8 cellular contexts compared by ENCODE assay signal in genomic region chr7:95772298-95772770, GRCh38. TPM values are rescaled to one million over a fixed set of nuclear protein-coding genes. Genes with fewer than 3 reads are reported as not detected.
DNase-seq lines count a peak whose midpoint lies in the region; ATAC-seq and TF ChIP-seq lines count a peak whose summit lies in the region.

TSS of gene DYNC1I1 (plus strand) at chr7:95772554. CDS start at chr7:95804730, 32,176 bp downstream.

- H3K27me3 ChIP-seq in HL-60 (ENCODE audit: insufficient read depth, poor library complexity, severe bottlenecking) (peaks cover 16% of the 10 kb centered on the region), ascending aorta (no peaks in the 10 kb centered on the region), prostate gland (replicated peaks; ENCODE audit: insufficient read depth) (no peaks in the 10 kb centered on the region)

- TF ChIP-seq POLR2A in prostate gland (IDR thresholded peaks at IDR 0.05): peak; percentile 40

- no peak for TF ChIP-seq CTCF in HL-60 (IDR thresholded peaks at IDR 0.05; ENCODE audit: insufficient read depth, low read length)
- no peak for TF ChIP-seq CTCF in ascending aorta (IDR thresholded peaks at IDR 0.05)
- no peak for TF ChIP-seq CTCF in prostate gland (IDR thresholded peaks at IDR 0.05)

- no peak within 1 kb of the TSS for H3K27ac ChIP-seq in HL-60 (replicated peaks)
- H3K27ac ChIP-seq in ascending aorta: peak within 1 kb of the TSS; percentile 47 to 72
- H3K27ac ChIP-seq in prostate gland: peak within 1 kb of the TSS; percentile 57 to 64

- no peaks in the 10 kb centered on the region for H3K9me3 ChIP-seq in ascending aorta
- no peaks in the 10 kb centered on the region for H3K9me3 ChIP-seq in prostate gland

- peak; percentile 91 for ATAC-seq in GM21447 (IDR thresholded peaks at IDR 0.05; ENCODE audit: unreplicated experiment)

- H3K36me3 ChIP-seq in ascending aorta (no peaks in the 10 kb centered on the region), prostate gland (no peaks in the 10 kb centered on the region)

- intact Hi-C loops in ascending aorta (cut with DNase I) (loop anchor here (5.0 kb wide), 1 partner anchor 100 kb away; no protein-coding TSS in a partner anchor), prostate gland (cut with DNase I) (no loop called here)

- H3K4me3 ChIP-seq in HL-60 (replicated peaks; ENCODE audit: insufficient read depth, low read length) (peak within 1 kb of the TSS; percentile 40), ascending aorta (peak within 1 kb of the TSS; percentile 66 to 96), prostate gland (peak within 1 kb of the TSS; percentile 55 to 58)

- WGBS in prostate gland: under 1% methylated on average over 33 of the region's 49 CpGs

- peak; percentile 3 for DNase-seq in DMS79 (lab: John Stamatoyannopoulos, UW)
- DNase-seq in HL-60 (ENCODE audit: low read depth in 1 of 2, low spot score in 1 of 2): peak; percentile 24 to 42
- DNase-seq in NOMO-1 treated with DMSO at 0.1 percent for 48 hours (lab: John Stamatoyannopoulos, UW; ENCODE audit: unreplicated experiment): peak; percentile 94
- peak; percentile 13 to 79 for DNase-seq in ascending aorta (ENCODE audit: low spot score in 2 of 2)
- DNase-seq in hepatic stellate cell (ENCODE audit: low spot score): peak; percentile 58
- peak; percentile 46 for DNase-seq in prostate gland (ENCODE audit: low spot score)
- DNase-seq in OCI-M2 (lab: John Stamatoyannopoulos, UW; ENCODE audit: unreplicated experiment): no peak

- H3K4me1 ChIP-seq in ascending aorta: peaks cover 0 to 3% of the 10 kb centered on the region in 2 donors
- H3K4me1 ChIP-seq in prostate gland (replicated peaks): no peaks in the 10 kb centered on the region

RNA-seq across cellular contexts. Expression of gene DYNC1I1, which starts in this region (rescaled TPM):
- 13.2 TPM for total RNA-seq in ascending aorta
- 1 to 10 TPM; 4.4 to 5.1 TPM for total RNA-seq in prostate gland
